In the genomic region with DNA sequence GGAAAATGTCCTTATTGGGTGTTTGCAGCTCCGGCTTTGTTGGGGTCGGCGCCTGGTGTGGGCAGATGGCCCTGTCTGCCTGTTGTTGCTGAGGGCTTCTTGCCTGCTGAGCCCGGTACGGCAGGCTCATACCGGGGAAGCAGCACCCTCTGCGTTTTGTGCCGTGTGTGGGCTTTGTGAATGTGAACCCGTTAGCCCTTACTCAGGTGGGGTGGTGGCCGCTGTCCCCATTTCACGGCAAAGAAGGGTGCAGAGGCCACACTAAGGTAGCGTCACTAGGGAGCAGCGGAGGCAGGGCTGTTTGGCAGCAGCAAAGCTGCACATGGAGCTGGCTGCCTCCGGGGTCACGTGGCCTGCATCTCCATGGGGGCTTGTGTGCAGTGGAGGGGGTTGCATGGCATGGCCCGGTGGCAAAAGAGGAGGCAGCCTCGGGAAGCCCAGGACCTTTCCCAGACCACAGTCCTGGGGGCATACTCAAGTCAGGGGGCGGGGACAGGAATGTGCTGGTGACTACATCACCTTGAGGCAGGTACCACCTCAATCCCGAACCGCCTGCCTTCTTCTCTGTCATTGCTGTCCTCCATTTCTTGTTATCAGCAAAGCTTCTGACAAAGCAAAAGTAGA, we compare ENCODE assay signal across 1 cellular context.
TF ChIP-seq lines count a peak whose summit lies in the region.

No MANE protein-coding gene starts in this region.

TF ChIP-seq in IMR-90, 13 proteins besides CTCF, POLR2A, EP300 and RAD21 (continued from another document):
- TF ChIP-seq, protein P1, sequence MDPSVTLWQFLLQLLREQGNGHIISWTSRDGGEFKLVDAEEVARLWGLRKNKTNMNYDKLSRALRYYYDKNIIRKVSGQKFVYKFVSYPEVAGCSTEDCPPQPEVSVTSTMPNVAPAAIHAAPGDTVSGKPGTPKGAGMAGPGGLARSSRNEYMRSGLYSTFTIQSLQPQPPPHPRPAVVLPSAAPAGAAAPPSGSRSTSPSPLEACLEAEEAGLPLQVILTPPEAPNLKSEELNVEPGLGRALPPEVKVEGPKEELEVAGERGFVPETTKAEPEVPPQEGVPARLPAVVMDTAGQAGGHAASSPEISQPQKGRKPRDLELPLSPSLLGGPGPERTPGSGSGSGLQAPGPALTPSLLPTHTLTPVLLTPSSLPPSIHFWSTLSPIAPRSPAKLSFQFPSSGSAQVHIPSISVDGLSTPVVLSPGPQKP (IDR thresholded peaks at IDR 0.05; ENCODE audit: borderline replicate concordance, low read depth, low read length): no peak
- TF ChIP-seq, protein P2, sequence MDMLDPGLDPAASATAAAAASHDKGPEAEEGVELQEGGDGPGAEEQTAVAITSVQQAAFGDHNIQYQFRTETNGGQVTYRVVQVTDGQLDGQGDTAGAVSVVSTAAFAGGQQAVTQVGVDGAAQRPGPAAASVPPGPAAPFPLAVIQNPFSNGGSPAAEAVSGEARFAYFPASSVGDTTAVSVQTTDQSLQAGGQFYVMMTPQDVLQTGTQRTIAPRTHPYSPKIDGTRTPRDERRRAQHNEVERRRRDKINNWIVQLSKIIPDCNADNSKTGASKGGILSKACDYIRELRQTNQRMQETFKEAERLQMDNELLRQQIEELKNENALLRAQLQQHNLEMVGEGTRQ (IDR thresholded peaks at IDR 0.05; ENCODE audit: low read depth, low read length): peak; percentile 55
- TF ChIP-seq BHLHE40 (IDR thresholded peaks at IDR 0.05; ENCODE audit: low read depth, low read length): no peak
- TF ChIP-seq RCOR1 (IDR thresholded peaks at IDR 0.05; ENCODE audit: insufficient replicate concordance, low read length): no peak
- TF ChIP-seq RFX5 (IDR thresholded peaks at IDR 0.05; ENCODE audit: low read depth, low read length): no peak
- no peak for TF ChIP-seq MAZ (IDR thresholded peaks at IDR 0.05; ENCODE audit: borderline replicate concordance, low read depth, low read length)
